Comparison of ENCODE assay signal across 1 cellular context in genomic region chr5:178208540-178209227, GRCh38.
TF ChIP-seq lines count a peak whose summit lies in the region.

No MANE protein-coding gene starts in this region.

TF ChIP-seq in GM23338, 12 proteins besides CTCF, POLR2A, EP300 and RAD21 (continued from another document):
- no peak for TF ChIP-seq ZNF462 (CRISPR knock-in tag; IDR thresholded peaks at IDR 0.05)
- TF ChIP-seq NANOG (IDR thresholded peaks at IDR 0.05; ENCODE audit: borderline replicate concordance) = no peak
- no peak for TF ChIP-seq ETS1 (IDR thresholded peaks at IDR 0.05)
- TF ChIP-seq ZNF114 (CRISPR knock-in tag; IDR thresholded peaks at IDR 0.05) = no peak
- no peak for TF ChIP-seq REST (IDR thresholded peaks at IDR 0.05; ENCODE audit: unreplicated experiment)
